In the genomic region with DNA sequence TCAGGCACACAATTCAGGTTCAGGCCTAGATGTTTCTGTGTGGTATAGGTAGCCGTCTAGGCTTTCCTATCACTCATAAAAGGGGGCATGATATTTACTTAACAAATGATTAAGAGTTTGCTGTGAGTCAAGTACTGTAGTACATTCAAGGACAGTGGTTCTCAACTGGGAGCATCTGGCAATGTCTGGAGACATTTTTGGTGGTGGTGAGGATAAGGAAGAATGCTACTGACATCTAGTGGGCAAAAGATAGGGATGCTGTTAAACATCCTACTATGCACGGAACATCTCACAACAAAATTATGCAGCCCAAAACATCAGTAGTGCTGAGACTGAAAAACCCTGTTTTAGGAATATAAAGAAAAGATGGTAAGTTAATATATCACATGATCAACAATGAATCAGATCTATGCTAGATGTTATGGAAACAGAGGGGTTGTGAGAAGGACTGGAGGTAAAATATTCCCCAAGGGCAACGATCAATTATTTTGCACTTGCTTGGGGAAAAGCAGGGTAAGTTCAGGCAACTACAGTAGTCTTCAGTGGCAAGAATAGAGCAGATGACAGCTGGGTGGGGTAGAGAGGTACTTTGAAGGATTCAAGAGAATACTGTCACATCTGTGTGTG, we compare ENCODE assay signal across 8 cellular contexts. TPM values are rescaled to one million over a fixed set of nuclear protein-coding genes. Genes with fewer than 3 reads are reported as not detected.
DNase-seq lines count a peak whose midpoint lies in the region; ATAC-seq, FAIRE-seq and TF ChIP-seq lines count a peak whose summit lies in the region.

No MANE protein-coding gene starts in this region.

- H3K9me3 Mint-ChIP-seq in astrocyte (ENCODE audit: unreplicated experiment), result no peaks in the 10 kb centered on the region
- H3K9me3 Mint-ChIP-seq in activated T-helper 2 cell treated with anti-CD3 and anti-CD28 coated beads, Interferon-gamma antibody, Interleukin-2, Interleukin-4, amounts not matched to agents 10 μg/mL and 5 μg/mL and 100 μg/mL, durations not matched to agents 14 hours and 24 hours and 36 hours, result no peaks in the 10 kb centered on the region

- no peak overlapping the region for H4K91ac ChIP-seq in mesenchymal stem cell (ENCODE audit: low read length)

- no peaks in the 10 kb centered on the region for H3K27me3 ChIP-seq in astrocyte (ENCODE audit: insufficient read depth, low read length)
- H3K27me3 ChIP-seq in mesenchymal stem cell (ENCODE audit: control insufficient read depth in 1 of 2, insufficient read depth in 1 of 2, low read length in 2 of 2), result no peaks in the 10 kb centered on the region

- H3K36me3 ChIP-seq in astrocyte (ENCODE audit: insufficient read depth, low read length) (peaks cover 70% of the 10 kb centered on the region), mesenchymal stem cell (ENCODE audit: control insufficient read depth in 1 of 2, insufficient read depth in 2 of 2, low read depth in 1 of 2, low read length in 2 of 2) (peaks cover 9 to 84% of the 10 kb centered on the region in 2 experiments)

- H2BK120ac ChIP-seq in mesenchymal stem cell (ENCODE audit: low read depth, low read length), result no peak overlapping the region

- FAIRE-seq in astrocyte (lab: Jason Lieb, UNC), result peak; percentile 58

- H3K14ac ChIP-seq in mesenchymal stem cell (ENCODE audit: low read length in 2 of 2), result no peak overlapping the region

- no peak overlapping the region for H3K4ac ChIP-seq in mesenchymal stem cell (ENCODE audit: low read depth in 1 of 2, low read length in 2 of 2)

- H2AK5ac ChIP-seq in mesenchymal stem cell (ENCODE audit: low read length, severe bottlenecking), result no peak overlapping the region

- H3K4me1 ChIP-seq in astrocyte (ENCODE audit: insufficient read depth, low read length), result peaks cover 8% of the 10 kb centered on the region
- peaks cover 1% of the 10 kb centered on the region for H3K4me1 ChIP-seq in mesenchymal stem cell (ENCODE audit: control insufficient read depth, insufficient read depth, low read depth, low read length)

- H3K9me3 ChIP-seq in astrocyte (ENCODE audit: insufficient read depth, low read depth, low read length) (no peaks in the 10 kb centered on the region), mesenchymal stem cell (ENCODE audit: control insufficient read depth, low read length) (no peaks in the 10 kb centered on the region)

- H3K23ac ChIP-seq in mesenchymal stem cell (ENCODE audit: low read length in 2 of 2), result no peak overlapping the region

- H3K79me2 ChIP-seq in astrocyte (ENCODE audit: insufficient read depth, low read length), result peaks cover 47% of the 10 kb centered on the region

- no peak overlapping the region for H3K4me3 Mint-ChIP-seq in astrocyte (ENCODE audit: unreplicated experiment)
- H3K4me3 Mint-ChIP-seq in activated T-helper 2 cell treated with anti-CD3 and anti-CD28 coated beads, Interferon-gamma antibody, Interleukin-2, Interleukin-4, amounts not matched to agents 10 μg/mL and 5 μg/mL and 100 μg/mL, durations not matched to agents 14 hours and 24 hours and 36 hours (ENCODE audit: low read depth), result no peak overlapping the region

- H2AFZ ChIP-seq in astrocyte (ENCODE audit: low read depth, low read length) (no peak overlapping the region), mesenchymal stem cell (ENCODE audit: low read depth, low read length) (no peak overlapping the region)

- H3K4me2 ChIP-seq in astrocyte (ENCODE audit: low read length) (no peak overlapping the region), mesenchymal stem cell (ENCODE audit: low read length, poor library complexity, severe bottlenecking) (no peak overlapping the region)

- WGBS in mesenchymal stem cell, result 93% methylated on average over 2 of the region's 3 CpGs

- H4K8ac ChIP-seq in mesenchymal stem cell (ENCODE audit: low read length), result no peak overlapping the region

- H3K36me3 Mint-ChIP-seq in astrocyte (ENCODE audit: low read depth, unreplicated experiment), result peaks cover 11% of the 10 kb centered on the region
- peaks cover 84% of the 10 kb centered on the region for H3K36me3 Mint-ChIP-seq in activated T-helper 2 cell treated with anti-CD3 and anti-CD28 coated beads, Interferon-gamma antibody, Interleukin-2, Interleukin-4, amounts not matched to agents 10 μg/mL and 5 μg/mL and 100 μg/mL, durations not matched to agents 14 hours and 24 hours and 36 hours (ENCODE audit: low read depth)

- H3K27ac ChIP-seq in astrocyte (ENCODE audit: low read depth, low read length) (no peak overlapping the region), mesenchymal stem cell (ENCODE audit: low read length, poor library complexity, severe bottlenecking) (no peak overlapping the region)

- peaks cover 49% of the 10 kb centered on the region for H4K20me1 ChIP-seq in astrocyte (ENCODE audit: insufficient read depth, low read length)

- no peak overlapping the region for H2BK15ac ChIP-seq in mesenchymal stem cell (ENCODE audit: low read depth, poor library complexity, severe bottlenecking)

- H3K27me3 Mint-ChIP-seq in astrocyte (ENCODE audit: low read depth, unreplicated experiment), result no peaks in the 10 kb centered on the region
- H3K27me3 Mint-ChIP-seq in activated T-helper 2 cell treated with anti-CD3 and anti-CD28 coated beads, Interferon-gamma antibody, Interleukin-2, Interleukin-4, amounts not matched to agents 10 μg/mL and 5 μg/mL and 100 μg/mL, durations not matched to agents 14 hours and 24 hours and 36 hours (ENCODE audit: low read depth), result no peaks in the 10 kb centered on the region

- H3K4me3 ChIP-seq in astrocyte (ENCODE audit: insufficient read depth, low read depth, low read length) (no peak overlapping the region), mesenchymal stem cell (ENCODE audit: insufficient read depth in 1 of 2, low read depth in 1 of 2, low read length in 2 of 2) (no peak overlapping the region)

- intact Hi-C loops in sciatic nerve (cut with DNase I), result no loop called here
- intact Hi-C loops in activated T-helper 2 cell treated with anti-CD3 and anti-CD28 coated beads, Interferon-gamma antibody, Interleukin-2, Interleukin-4, amounts not matched to agents 10 μg/mL and 5 μg/mL and 100 μg/mL, durations not matched to agents 14 hours and 24 hours and 36 hours (cut with micrococcal nuclease), result loop anchor here (10.0 kb wide), 1 partner anchor 529 kb away; a partner anchor contains a TSS

- TF ChIP-seq CTCF in astrocyte (IDR thresholded peaks at IDR 0.05; ENCODE audit: insufficient read depth, low read depth, low read length), result peak; percentile 77

- H3K9ac ChIP-seq in astrocyte (ENCODE audit: low read length) (no peak overlapping the region), mesenchymal stem cell (ENCODE audit: low read length) (peak overlapping the region; percentile 11)

- no peak overlapping the region for H2BK5ac ChIP-seq in mesenchymal stem cell (ENCODE audit: low read depth, low read length, poor library complexity, severe bottlenecking)

- no peak for ATAC-seq in sciatic nerve

- H2BK12ac ChIP-seq in mesenchymal stem cell (ENCODE audit: low read length in 2 of 2), result no peak overlapping the region

- no peak overlapping the region for H3K27ac Mint-ChIP-seq in astrocyte (ENCODE audit: unreplicated experiment)
- no peak overlapping the region for H3K27ac Mint-ChIP-seq in activated T-helper 2 cell treated with anti-CD3 and anti-CD28 coated beads, Interferon-gamma antibody, Interleukin-2, Interleukin-4, amounts not matched to agents 10 μg/mL and 5 μg/mL and 100 μg/mL, durations not matched to agents 14 hours and 24 hours and 36 hours

- H3K4me1 Mint-ChIP-seq in astrocyte (ENCODE audit: low read depth, unreplicated experiment), result peaks cover 3% of the 10 kb centered on the region
- H3K4me1 Mint-ChIP-seq in activated T-helper 2 cell treated with anti-CD3 and anti-CD28 coated beads, Interferon-gamma antibody, Interleukin-2, Interleukin-4, amounts not matched to agents 10 μg/mL and 5 μg/mL and 100 μg/mL, durations not matched to agents 14 hours and 24 hours and 36 hours (ENCODE audit: low read depth), result peaks cover 21% of the 10 kb centered on the region

- H3K18ac ChIP-seq in mesenchymal stem cell (ENCODE audit: low read depth in 1 of 2, low read length in 2 of 2), result no peak overlapping the region

- H3K79me1 ChIP-seq in mesenchymal stem cell (replicated peaks; ENCODE audit: low read length, poor library complexity, severe bottlenecking), result peaks cover 17% of the 10 kb centered on the region

- DNase-seq in NCI-H82 (lab: John Stamatoyannopoulos, UW) (peak; percentile 44), NCI-H82 treated with DMSO at 0.1 percent for 48 hours (lab: John Stamatoyannopoulos, UW; ENCODE audit: unreplicated experiment) (no peak), M059J (ENCODE audit: low read depth) (peak; percentile 42), astrocyte (ENCODE audit: low read depth) (no peak), mesenchymal stem cell (peak; percentile 66), sciatic nerve (ENCODE audit: low spot score) (no peak)
- no peak for DNase-seq in activated T-helper 2 cell treated with anti-CD3 and anti-CD28 coated beads, Interferon-gamma antibody, Interleukin-2, Interleukin-4, amounts not matched to agents 10 μg/mL and 5 μg/mL and 100 μg/mL, durations not matched to agents 14 hours and 24 hours and 36 hours (ENCODE audit: low spot score)
- DNase-seq in activated CD4-positive, alpha-beta T cell treated with anti-CD3 and anti-CD28 coated beads, Interleukin-2, amount 50 U/mL, for 1 hour, result no peak

RNA-seq across cellular contexts. Expression of a gene that starts 4.9 kb away (rescaled TPM):
- 26.7 and 50.1 TPM in 2 replicates for total RNA-seq in M059J (2014; rRNA removed; shearing (Covaris generic))
- total RNA-seq in astrocyte (47.5 and 55.3 TPM in 2 replicates), sciatic nerve (52.1 TPM)
- 56.4 TPM for polyA plus RNA-seq in mesenchymal stem cell (2013, experiment 1 of 2)
- polyA plus RNA-seq in mesenchymal stem cell (2013, experiment 2 of 2), result 56.9 TPM
- 80.7 and 85.5 TPM in 2 replicates for total RNA-seq in activated T-helper 2 cell treated with anti-CD3 and anti-CD28 coated beads, Interferon-gamma antibody, Interleukin-2, Interleukin-4, amounts not matched to agents 10 μg/mL and 5 μg/mL and 100 μg/mL, durations not matched to agents 14 hours and 24 hours and 36 hours

RNA-seq across cellular contexts. Expression of a gene that starts 35.1 kb away (rescaled TPM):
- 19.8 and 27.4 TPM in 2 replicates for total RNA-seq in M059J (2014; rRNA removed; shearing (Covaris generic))
- 27.5 TPM in 2 replicates for total RNA-seq in astrocyte
- polyA plus RNA-seq in mesenchymal stem cell (2013, experiment 1 of 2), result 10.0 TPM
- polyA plus RNA-seq in mesenchymal stem cell (2013, experiment 2 of 2), result 10.3 TPM
- total RNA-seq in sciatic nerve, result 20.1 TPM
- 18.1 and 20.5 TPM in 2 replicates for total RNA-seq in activated T-helper 2 cell treated with anti-CD3 and anti-CD28 coated beads, Interferon-gamma antibody, Interleukin-2, Interleukin-4, amounts not matched to agents 10 μg/mL and 5 μg/mL and 100 μg/mL, durations not matched to agents 14 hours and 24 hours and 36 hours

Comparison
In these comparisons a context has a peak if more than half of its experiments do, and no peak if none do; other contexts are left out.
1. DNase-seq: peak in NCI-H82 (single experiment), M059J (single experiment) and mesenchymal stem cell (single experiment); none in NCI-H82 treated with DMSO at 0.1 percent for 48 hours (single experiment), astrocyte (single experiment), sciatic nerve (single experiment), activated T-helper 2 cell treated with anti-CD3 and anti-CD28 coated beads, Interferon-gamma antibody, Interleukin-2, Interleukin-4, amounts not matched to agents 10 μg/mL and 5 μg/mL and 100 μg/mL, durations not matched to agents 14 hours and 24 hours and 36 hours (single experiment) and activated CD4-positive, alpha-beta T cell treated with anti-CD3 and anti-CD28 coated beads, Interleukin-2, amount 50 U/mL, for 1 hour (single experiment).